In the genomic region with DNA sequence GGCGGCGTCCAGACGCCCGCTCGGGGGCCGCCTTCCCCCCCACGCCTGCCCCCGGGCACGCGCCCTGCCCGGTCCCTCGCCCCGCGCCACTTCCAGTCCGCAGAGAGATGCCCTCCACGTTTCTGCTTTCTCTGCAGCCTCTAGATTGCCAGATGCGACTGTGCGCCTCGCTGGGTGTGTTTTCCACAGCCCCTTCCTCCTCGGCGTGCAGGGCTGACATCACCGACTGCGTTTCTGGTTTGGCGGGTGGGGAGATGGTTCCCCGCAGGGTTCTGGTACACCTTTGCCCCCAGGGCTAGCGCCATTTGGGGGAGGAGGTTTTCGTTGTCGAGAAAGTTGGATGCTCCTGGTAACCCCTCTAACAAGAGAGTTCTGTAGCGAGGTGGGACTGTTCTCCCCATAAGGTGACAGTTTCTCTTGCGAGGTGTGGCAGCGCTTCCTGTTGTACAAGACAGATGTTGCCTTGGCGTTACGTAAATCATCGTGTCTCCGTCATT, we compare ENCODE assay signal across 8 cellular contexts. TPM values are rescaled to one million over a fixed set of nuclear protein-coding genes. Genes with fewer than 3 reads are reported as not detected.
A peak's percentile ranks its signal among the peaks of the same experiment; 100 is the strongest.
DNase-seq lines count a peak whose midpoint lies in the region; ATAC-seq, FAIRE-seq and TF ChIP-seq lines count a peak whose summit lies in the region.

No MANE protein-coding gene starts in this region.

- intact Hi-C loops in CD4-positive, alpha-beta memory T cell (cut with micrococcal nuclease) = loop anchor here (5.0 kb wide), 2 partner anchors 664 to 1019 kb away; partner anchors contain the start of genes CCDC88C and RPS6KA5
- intact Hi-C loops in K562 (cut with micrococcal nuclease) = loop anchor here (2.0 to 5.0 kb wide), 2 partner anchors 96 to 118 kb away; no protein-coding TSS in a partner anchor

- WGBS in K562 (ENCODE audit: insufficient coverage, low coverage, missing lambda C conversion rate) = 3% methylated on average over 16 of the region's 35 CpGs

- peak overlapping the region; percentile 95 to 99 (median 98) for H3K4me3 Mint-ChIP-seq in CD4-positive, alpha-beta memory T cell

- POLR2A ChIA-PET in CD4-positive, alpha-beta memory T cell (lab: Charles Lee; ENCODE audit: partially characterized antibody) = interaction anchor here (0.7 to 18.5 kb wide), 7 partner anchors 10 to 1708 kb away, joined by 3 to 1009 read pairs (median 5); partner anchors contain the start of gene ATXN3
- POLR2A ChIA-PET in K562 (lab: Yijun Ruan, JAX) = no interaction called here

- H3K9me1 ChIP-seq in K562 (ENCODE audit: control insufficient read depth, insufficient read depth, low read length) (no peaks in the 10 kb centered on the region), keratinocyte (ENCODE audit: control insufficient read depth, extremely low read depth, insufficient read depth, low read length) (no peaks in the 10 kb centered on the region)

- peak overlapping the region; percentile 71 to 88 for H3K4me3 ChIP-seq in CD4-positive, alpha-beta memory T cell (ENCODE audit: low read length in 2 of 2)
- peak overlapping the region; percentile 79 for H3K4me3 ChIP-seq in K562
- H3K4me3 ChIP-seq in keratinocyte (ENCODE audit: control insufficient read depth in 2 of 3, extremely low read depth in 1 of 3, insufficient read depth in 2 of 3, low read depth in 1 of 3, low read length in 3 of 3) = peak overlapping the region; percentile 76 to 92 (median 87)

- H3K79me2 ChIP-seq in K562 (ENCODE audit: control insufficient read depth, insufficient read depth, low read length) = peaks cover 32% of the 10 kb centered on the region
- peaks cover 51% of the 10 kb centered on the region for H3K79me2 ChIP-seq in keratinocyte (ENCODE audit: control insufficient read depth, insufficient read depth, low read length)

- peak overlapping the region; percentile 40; the same call in 1 of the 2 replicates for H2AFZ ChIP-seq in K562 (ENCODE audit: low read depth, low read length)
- H2AFZ ChIP-seq in keratinocyte (ENCODE audit: control insufficient read depth, low read length) = no peak overlapping the region

- CTCF ChIA-PET in CD4-positive, alpha-beta memory T cell (lab: Charles Lee; ENCODE audit: partially characterized antibody) = interaction anchor here (0.7 to 9.3 kb wide), 6 partner anchors 14 to 123 kb away, joined by 3 to 119 read pairs (median 5); no protein-coding TSS in a partner anchor
- CTCF ChIA-PET in K562 (lab: Yijun Ruan, JAX; ENCODE audit: low intra/inter-chr PET ratio) = interaction anchor here (2.8 kb wide), 1 partner anchor 299 kb away, joined by 15 read pairs; no protein-coding TSS in a partner anchor

- peak overlapping the region; percentile 98 to 99 (median 99) for H3K27ac Mint-ChIP-seq in CD4-positive, alpha-beta memory T cell

- H3K27ac ChIP-seq in CD4-positive, alpha-beta memory T cell (ENCODE audit: low read depth, low read length) = peak overlapping the region; percentile 87
- peak overlapping the region; percentile 60; the same call in 2 of the 3 replicates for H3K27ac ChIP-seq in K562 (ENCODE audit: extremely low read depth, low read depth, low read length)
- peak overlapping the region; percentile 66 for H3K27ac ChIP-seq in keratinocyte (ENCODE audit: control insufficient read depth, insufficient read depth, low read length)

- H3K4me1 Mint-ChIP-seq in CD4-positive, alpha-beta memory T cell = peaks cover 27 to 57% (median 42%) of the 10 kb centered on the region in 4 donors

- no peaks in the 10 kb centered on the region for H3K9me3 ChIP-seq in CD4-positive, alpha-beta memory T cell (ENCODE audit: control insufficient read depth in 1 of 2, low read length in 2 of 2)
- H3K9me3 ChIP-seq in K562 (replicated peaks; ENCODE audit: control insufficient read depth, insufficient read depth, low read depth, low read length) (no peaks in the 10 kb centered on the region), keratinocyte (ENCODE audit: control insufficient read depth, low read depth, low read length) (no peaks in the 10 kb centered on the region)

- peaks cover 52% of the 10 kb centered on the region for H3K4me1 ChIP-seq in CD4-positive, alpha-beta memory T cell (ENCODE audit: insufficient read depth, low read length)
- H3K4me1 ChIP-seq in K562 (replicated peaks in 1 of 2; ENCODE audit: control insufficient read depth in 2 of 2, insufficient read depth in 2 of 2, low read length in 2 of 2) = peaks cover 6 to 14% of the 10 kb centered on the region in 2 experiments; a peak in 4 of 5 replicates
- peaks cover 27% of the 10 kb centered on the region for H3K4me1 ChIP-seq in keratinocyte (ENCODE audit: control insufficient read depth, extremely low read depth, insufficient read depth, low read length)

- H3K9ac ChIP-seq in K562 (ENCODE audit: insufficient read depth in 1 of 2, low read depth in 2 of 2, low read length in 2 of 2) (peak overlapping the region; percentile 51 to 96), keratinocyte (ENCODE audit: control insufficient read depth, extremely low read depth, insufficient read depth, low read length) (peak overlapping the region; percentile 81)

- peaks cover 0 to 13% (median 0%) of the 10 kb centered on the region in 8 donors for H3K9me3 Mint-ChIP-seq in CD4-positive, alpha-beta memory T cell

- no peak for TF ChIP-seq RAD21 in K562 (CRISPR knock-in tag; conservative IDR thresholded peaks at IDR 0.05 in 1 of 2, IDR thresholded peaks at IDR 0.05 in 1 of 2)

- BruUV-seq in K562 (replicated peaks; lab: Mats Ljungman, UMichigan) = no TSS peak

- peak; percentile 19 for ATAC-seq in GM19467 (IDR thresholded peaks at IDR 0.05; ENCODE audit: unreplicated experiment)
- peak; percentile 15 for ATAC-seq in K562
- ATAC-seq in GM18517 (IDR thresholded peaks at IDR 0.05; ENCODE audit: unreplicated experiment) = no peak

- peak; percentile 74 for FAIRE-seq in K562 (lab: Jason Lieb, UNC)
- no peak for FAIRE-seq in keratinocyte (lab: Jason Lieb, UNC)

- TF ChIP-seq EP300 in K562 (IDR thresholded peaks at IDR 0.05; ENCODE audit: low read length) = no peak

- no peak for TF ChIP-seq POLR2A in K562 (conservative IDR thresholded peaks at IDR 0.05)

- dilution Hi-C loops in keratinocyte (cut with MboI; ENCODE audit: extremely low pct_ligation_motif_present, low sequenced_read_pairs) = no loop called here

- peak; percentile 71 to 86 (median 79) for DNase-seq in CD4-positive, alpha-beta memory T cell
- DNase-seq in KBM-7 = peak; percentile 51
- DNase-seq in T-helper 9 cell = peak; percentile 55
- peak in 2 of 4 experiments; percentile 21 to 43 for DNase-seq in K562 (ENCODE audit: extremely low read depth in 1 of 4, low spot score in 3 of 4)
- DNase-seq in keratinocyte (ENCODE audit: low read depth, low spot score) = no peak
- peak; percentile 31 to 42 for DNase-seq in stimulated activated CD4-positive, alpha-beta T cell treated with anti-CD3 and anti-CD28 coated beads, Interleukin-15, amount 100 ng/mL, for 48 hours (ENCODE audit: low read depth in 2 of 2)

- peaks cover 46 to 56% of the 10 kb centered on the region in 2 donors for H3K36me3 Mint-ChIP-seq in CD4-positive, alpha-beta memory T cell

- peaks cover 0 to 5% of the 10 kb centered on the region in 2 donors for H3K27me3 Mint-ChIP-seq in CD4-positive, alpha-beta memory T cell

- no peaks in the 10 kb centered on the region for H3K27me3 ChIP-seq in CD4-positive, alpha-beta memory T cell (ENCODE audit: insufficient read depth, low read length)
- H3K27me3 ChIP-seq in K562 (ENCODE audit: control insufficient read depth in 2 of 2, insufficient read depth in 2 of 2, low read length in 2 of 2) (no peaks in the 10 kb centered on the region), keratinocyte (ENCODE audit: control insufficient read depth, extremely low read depth, insufficient read depth, low read length) (no peaks in the 10 kb centered on the region)

- in situ Hi-C loops in KBM-7 (cut with MboI; ENCODE audit: low pct_unique_long_range_greater_than_20kb, low sequenced_read_pairs) = no loop called here
- in situ Hi-C loops in K562 (cut with MboI) = no loop called here

- H4K20me1 ChIP-seq in K562 (replicated peaks; ENCODE audit: control insufficient read depth, insufficient read depth, low read length) (no peaks in the 10 kb centered on the region; the same call in none of the 2 replicates), keratinocyte (ENCODE audit: control insufficient read depth, extremely low read depth, insufficient read depth, low read length) (peaks cover 35% of the 10 kb centered on the region)

- H3K4me2 ChIP-seq in K562 (ENCODE audit: insufficient read depth, low read length) (peak overlapping the region; percentile 90), keratinocyte (ENCODE audit: control insufficient read depth, extremely low read depth, insufficient read depth, low read depth, low read length) (peak overlapping the region; percentile 97)

- H3K36me3 ChIP-seq in CD4-positive, alpha-beta memory T cell (ENCODE audit: insufficient read depth, low read length) = peaks cover 36% of the 10 kb centered on the region
- H3K36me3 ChIP-seq in K562 (ENCODE audit: control insufficient read depth, insufficient read depth, low read length) (peaks cover 35% of the 10 kb centered on the region), keratinocyte (ENCODE audit: control insufficient read depth in 2 of 2, extremely low read depth in 1 of 2, insufficient read depth in 2 of 2, low read length in 2 of 2) (peaks cover 13 to 34% of the 10 kb centered on the region in 2 experiments)

- TF ChIP-seq CTCF in K562 (IDR thresholded peaks at IDR 0.05 in 2 of 3, conservative IDR thresholded peaks at IDR 0.05 in 1 of 3; ENCODE audit: insufficient read depth in 2 of 3, low read depth in 1 of 3, low read length in 3 of 3) (no peak), keratinocyte (optimal IDR thresholded peaks at IDR 0.05 in 1 of 3, IDR thresholded peaks at IDR 0.05 in 1 of 3, conservative IDR thresholded peaks at IDR 0.05 in 1 of 3; ENCODE audit: extremely low read depth in 1 of 3, insufficient read depth in 2 of 3, low read length in 3 of 3) (no peak)

RNA-seq across cellular contexts. Expression of gene CALM1, which starts 1.5 kb away (rescaled TPM):
- 100 to 1,000 TPM; 693 to 698 TPM for total RNA-seq in CD4-positive, alpha-beta memory T cell
- polyA plus RNA-seq in CD4-positive, alpha-beta memory T cell = 1,000 to 10,000 TPM; 2,724 to 3,289 TPM
- 62.1 and 139 TPM in 2 replicates for total RNA-seq in K562 (2011; cell fraction: chromatin; rRNA removed; ENCODE audit: low replicate concordance)
- total RNA-seq in K562 (2011; cell fraction: nucleolus; rRNA removed) = 42.4 and 45.7 TPM in 2 replicates
- 60.5 and 80.2 TPM in 2 replicates for total RNA-seq in K562 (2011; cell fraction: nucleoplasm; rRNA removed)
- total RNA-seq in K562 (2014; rRNA removed) = 256 and 290 TPM in 2 replicates
- 158 and 169 TPM in 2 replicates for total RNA-seq in K562 (2014; rRNA removed; fragmentation: Illumina TruSeq; extraction: Trizol)
- total RNA-seq in K562 (2015; rRNA removed; fragmentation: Illumina TruSeq; extraction: Trizol) = 139 and 148 TPM in 2 replicates
- total RNA-seq in K562 (2021) = 141 and 155 TPM in 2 replicates
- 128 and 161 TPM in 2 replicates for polyA plus RNA-seq in K562 (2011; rRNA removed)
- 77.4 and 107 TPM in 2 replicates for polyA plus RNA-seq in K562 (2011; cell fraction: cytosol; rRNA removed)
- 56.0 and 78.4 TPM in 2 replicates for polyA plus RNA-seq in K562 (2011; cell fraction: nucleus; rRNA removed)
- 143 and 146 TPM in 2 replicates for polyA plus RNA-seq in K562 (2012)
- polyA plus RNA-seq in K562 (2014; fragmentation: Illumina TruSeq; extraction: Trizol) = 206 and 269 TPM in 2 replicates
- polyA plus RNA-seq in K562 (2014; fragmentation: Nextera tagmentation; extraction: Ambion mirVana) = 10 to 100 TPM; 48.0 to 85.7 TPM
- polyA plus RNA-seq in K562 (2014; rRNA removed) = 162 and 178 TPM in 2 replicates
- 242 and 267 TPM in 2 replicates for polyA minus RNA-seq in K562 (2011; rRNA and poly(A)+ RNA removed)
- polyA minus RNA-seq in K562 (2011; cell fraction: cytosol; rRNA and poly(A)+ RNA removed) = 56.8 and 84.7 TPM in 2 replicates
- 73.0 and 82.9 TPM in 2 replicates for polyA minus RNA-seq in K562 (2011; cell fraction: nucleus; rRNA and poly(A)+ RNA removed)
- polyA plus RNA-seq in keratinocyte = 309 to 682 TPM (median 575 TPM) in 3 replicates
- 520 TPM for polyA plus RNA-seq in keratinocyte (2011; ENCODE audit: low read depth)
- 438 and 677 TPM in 2 replicates for polyA plus RNA-seq in keratinocyte (2011; cell fraction: cytosol; rRNA removed)
- 203 and 281 TPM in 2 replicates for polyA plus RNA-seq in keratinocyte (2011; cell fraction: nucleus; rRNA removed)
- 291 and 552 TPM in 2 replicates for polyA plus RNA-seq in keratinocyte (2012; ENCODE audit: low replicate concordance)
- polyA minus RNA-seq in keratinocyte = 77.3 to 499 TPM (median 297 TPM) in 3 replicates
- polyA minus RNA-seq in keratinocyte (2011; cell fraction: cytosol; rRNA and poly(A)+ RNA removed) = 633 TPM
- 116 and 121 TPM in 2 replicates for polyA minus RNA-seq in keratinocyte (2011; cell fraction: nucleus; rRNA and poly(A)+ RNA removed)
